ENCODE assay signal across 8 cellular contexts in the genomic region with DNA sequence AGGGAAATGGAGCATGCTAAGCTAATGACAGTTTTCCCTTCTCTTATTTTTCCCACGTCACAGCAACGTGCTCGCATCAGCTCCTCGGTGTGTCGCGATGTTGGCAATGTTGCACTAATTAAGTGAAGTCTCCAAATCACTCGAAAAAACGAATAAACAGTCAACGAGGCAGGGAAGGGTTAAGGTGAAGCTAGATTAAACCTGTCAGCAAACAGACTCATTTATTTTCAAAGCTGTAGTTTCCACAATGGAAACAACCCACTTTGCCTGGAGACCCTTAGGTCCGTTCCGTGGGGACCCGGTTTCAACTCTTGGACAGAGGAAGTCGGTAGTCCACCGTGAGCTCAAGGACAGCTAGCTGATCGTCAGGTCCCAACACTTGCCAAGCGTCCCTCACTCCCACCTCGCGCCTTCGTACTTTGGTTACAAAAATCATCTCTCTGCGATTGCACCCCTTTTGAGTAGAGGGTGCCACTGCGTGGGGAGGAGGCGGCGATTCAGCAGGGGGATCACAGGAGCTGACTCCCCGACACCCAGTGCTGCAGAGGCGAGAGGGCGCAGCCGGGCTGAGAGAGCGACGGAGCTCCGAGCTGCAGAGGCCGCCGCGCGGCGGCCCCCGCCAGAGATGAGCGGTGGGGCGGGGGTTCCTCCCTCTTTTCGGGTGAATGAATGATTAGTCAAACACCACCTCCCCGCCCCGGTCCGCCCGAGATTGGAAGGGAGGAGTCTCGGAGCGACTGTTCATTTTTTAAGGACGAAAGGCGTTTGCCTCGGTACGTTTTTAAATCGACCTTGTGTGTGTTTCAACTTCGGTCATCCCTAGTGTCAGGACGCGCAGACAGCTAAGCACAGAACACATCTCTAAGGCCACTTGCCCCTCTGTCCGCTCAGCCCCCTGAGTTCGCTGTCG. TPM values are rescaled to one million over a fixed set of nuclear protein-coding genes. Genes with fewer than 3 reads are reported as not detected.
A peak's percentile ranks its signal among the peaks of the same experiment; 100 is the strongest.
DNase-seq lines count a peak whose midpoint lies in the region; ATAC-seq and TF ChIP-seq lines count a peak whose summit lies in the region.

No MANE protein-coding gene starts in this region.

- peaks cover 77% of the 10 kb centered on the region for H3K27me3 Mint-ChIP-seq in activated CD8-positive, alpha-beta memory T cell treated with anti-CD3 and anti-CD28 coated beads, Interleukin-2, amount 10 ng/mL, durations not matched to agents 7 days and 5 days
- H3K27me3 Mint-ChIP-seq in natural killer cell treated with Interleukin-12 subunit alpha and Interleukin-12 subunit beta and Interleukin-15 and Interleukin-18, amount 100 ng/mL, for 72 hours, result peaks cover 45 to 69% of the 10 kb centered on the region in 2 donors

- no peaks in the 10 kb centered on the region for H3K36me3 Mint-ChIP-seq in activated CD8-positive, alpha-beta memory T cell treated with anti-CD3 and anti-CD28 coated beads, Interleukin-2, amount 10 ng/mL, durations not matched to agents 7 days and 5 days
- no peaks in the 10 kb centered on the region for H3K36me3 Mint-ChIP-seq in natural killer cell treated with Interleukin-12 subunit alpha and Interleukin-12 subunit beta and Interleukin-15 and Interleukin-18, amount 100 ng/mL, for 72 hours

- H3K27ac Mint-ChIP-seq in activated CD8-positive, alpha-beta memory T cell treated with anti-CD3 and anti-CD28 coated beads, Interleukin-2, amount 10 ng/mL, durations not matched to agents 7 days and 5 days, result no peak overlapping the region
- H3K27ac Mint-ChIP-seq in natural killer cell treated with Interleukin-12 subunit alpha and Interleukin-12 subunit beta and Interleukin-15 and Interleukin-18, amount 100 ng/mL, for 72 hours, result no peak overlapping the region

- CTCF ChIA-PET in activated CD8-positive, alpha-beta memory T cell treated with anti-CD3 and anti-CD28 coated beads, Interleukin-2, amount 10 ng/mL, durations not matched to agents 7 days and 5 days (lab: Charles Lee), result interaction anchor here (2.4 to 2.7 kb wide), 2 partner anchors 8 to 29 kb away, joined by 8 to 10 read pairs; no protein-coding TSS in a partner anchor

- peak overlapping the region; percentile 57 for H3K4me3 Mint-ChIP-seq in activated CD8-positive, alpha-beta memory T cell treated with anti-CD3 and anti-CD28 coated beads, Interleukin-2, amount 10 ng/mL, durations not matched to agents 7 days and 5 days
- H3K4me3 Mint-ChIP-seq in natural killer cell treated with Interleukin-12 subunit alpha and Interleukin-12 subunit beta and Interleukin-15 and Interleukin-18, amount 100 ng/mL, for 72 hours, result peak overlapping the region; percentile 80

- H3K9me3 Mint-ChIP-seq in activated CD8-positive, alpha-beta memory T cell treated with anti-CD3 and anti-CD28 coated beads, Interleukin-2, amount 10 ng/mL, durations not matched to agents 7 days and 5 days (ENCODE audit: low read depth), result no peaks in the 10 kb centered on the region
- H3K9me3 Mint-ChIP-seq in natural killer cell treated with Interleukin-12 subunit alpha and Interleukin-12 subunit beta and Interleukin-15 and Interleukin-18, amount 100 ng/mL, for 72 hours, result no peaks in the 10 kb centered on the region

- H3K27ac ChIP-seq in foreskin keratinocyte, result no peak overlapping the region
- peak overlapping the region; percentile 2 for H3K27ac ChIP-seq in urinary bladder (ENCODE audit: low read depth)

- WGBS in urinary bladder, result 5% methylated on average over 56 of the region's 56 CpGs

- ATAC-seq in HG02759 (IDR thresholded peaks at IDR 0.05; ENCODE audit: unreplicated experiment) (peak; percentile 41), foreskin keratinocyte (peak; percentile 81), HG02852 (IDR thresholded peaks at IDR 0.05; ENCODE audit: unreplicated experiment) (no peak)
- ATAC-seq in activated CD8-positive, alpha-beta memory T cell treated with anti-CD3 and anti-CD28 coated beads, Interleukin-2, amount 10 ng/mL, durations not matched to agents 7 days and 5 days, result peak; percentile 44
- ATAC-seq in natural killer cell treated with Interleukin-12 subunit alpha and Interleukin-12 subunit beta and Interleukin-15 and Interleukin-18, amount 100 ng/mL, for 72 hours, result peak; percentile 45 to 58

- no peak for TF ChIP-seq CTCF in foreskin keratinocyte (conservative IDR thresholded peaks at IDR 0.05)

- H3K4me1 Mint-ChIP-seq in activated CD8-positive, alpha-beta memory T cell treated with anti-CD3 and anti-CD28 coated beads, Interleukin-2, amount 10 ng/mL, durations not matched to agents 7 days and 5 days, result peaks cover 6% of the 10 kb centered on the region
- H3K4me1 Mint-ChIP-seq in natural killer cell treated with Interleukin-12 subunit alpha and Interleukin-12 subunit beta and Interleukin-15 and Interleukin-18, amount 100 ng/mL, for 72 hours (ENCODE audit: low read depth in 2 of 2), result peaks cover 6% of the 10 kb centered on the region in 2 donors

- peaks cover 4% of the 10 kb centered on the region for H3K4me1 ChIP-seq in foreskin keratinocyte
- no peaks in the 10 kb centered on the region for H3K4me1 ChIP-seq in urinary bladder (ENCODE audit: insufficient read depth)

- DNase-seq in D341Med (ENCODE audit: low spot score) (peak; percentile 69), foreskin keratinocyte (no peak), cortex of kidney (lab: John Stamatoyannopoulos, UW) (no peak)
- DNase-seq in activated CD8-positive, alpha-beta memory T cell treated with anti-CD3 and anti-CD28 coated beads, Interleukin-2, amount 10 ng/mL, durations not matched to agents 7 days and 5 days, result no peak
- no peak for DNase-seq in natural killer cell treated with Interleukin-12 subunit alpha and Interleukin-12 subunit beta and Interleukin-15 and Interleukin-18, amount 100 ng/mL, for 72 hours (ENCODE audit: low spot score)

- no peaks in the 10 kb centered on the region for H3K36me3 ChIP-seq in urinary bladder (ENCODE audit: insufficient read depth)

- H3K27me3 ChIP-seq in foreskin keratinocyte, result peaks cover 69% of the 10 kb centered on the region

- H3K4me3 ChIP-seq in urinary bladder (ENCODE audit: low read depth, low read length), result peak overlapping the region; percentile 61

RNA-seq across cellular contexts. Expression of gene BMPER, which starts 1.3 kb away (rescaled TPM):
- total RNA-seq in activated CD8-positive, alpha-beta memory T cell treated with anti-CD3 and anti-CD28 coated beads, Interleukin-2, amount 10 ng/mL, durations not matched to agents 7 days and 5 days, result not detected
- total RNA-seq in foreskin keratinocyte, result 0.20 and 0.25 TPM in 2 replicates
- polyA plus RNA-seq in foreskin keratinocyte, result 0.07 TPM in 1 of 2 replicates, not detected in the other
- total RNA-seq in natural killer cell treated with Interleukin-12 subunit alpha and Interleukin-12 subunit beta and Interleukin-15 and Interleukin-18, amount 100 ng/mL, for 72 hours, result under 1 TPM in 1 of 2 donors, not detected in 1; 0.31 TPM
- total RNA-seq in urinary bladder, result 18.9 TPM
- polyA plus RNA-seq in urinary bladder, result 3.5 TPM

Comparison
In these comparisons a context has a peak if more than half of its experiments do, and no peak if none do; other contexts are left out.
1. RNA of gene BMPER, which starts 1.3 kb away (total RNA-seq): 18.9 TPM in urinary bladder (single experiment); 0.31 TPM in natural killer cell treated with Interleukin-12 subunit alpha and Interleukin-12 subunit beta and Interleukin-15 and Interleukin-18, amount 100 ng/mL, for 72 hours, 0.20 to 0.25 TPM in foreskin keratinocyte and not detected in activated CD8-positive, alpha-beta memory T cell treated with anti-CD3 and anti-CD28 coated beads, Interleukin-2, amount 10 ng/mL, durations not matched to agents 7 days and 5 days; every median in the first group is over 10 times any median in the second.